2 cellular contexts compared by ENCODE assay signal in genomic region chr12:57090456-57090855, GRCh38.
TF ChIP-seq lines count a peak whose summit lies in the region.

No MANE protein-coding gene starts in this region.

TF ChIP-seq in GM12878, 131 proteins besides CTCF, POLR2A, EP300 and RAD21:
- TF ChIP-seq LARP7 (IDR thresholded peaks at IDR 0.05) (no peak), SREBF1 (IDR thresholded peaks at IDR 0.05; ENCODE audit: low read length) (no peak), ZNF592 (IDR thresholded peaks at IDR 0.05) (no peak), ZBED1 (IDR thresholded peaks at IDR 0.05; ENCODE audit: borderline replicate concordance) (no peak), TCF12 (IDR thresholded peaks at IDR 0.05; ENCODE audit: low read depth, low read length) (no peak), SMARCA5 (IDR thresholded peaks at IDR 0.05) (no peak)
- TF ChIP-seq, protein P1, sequence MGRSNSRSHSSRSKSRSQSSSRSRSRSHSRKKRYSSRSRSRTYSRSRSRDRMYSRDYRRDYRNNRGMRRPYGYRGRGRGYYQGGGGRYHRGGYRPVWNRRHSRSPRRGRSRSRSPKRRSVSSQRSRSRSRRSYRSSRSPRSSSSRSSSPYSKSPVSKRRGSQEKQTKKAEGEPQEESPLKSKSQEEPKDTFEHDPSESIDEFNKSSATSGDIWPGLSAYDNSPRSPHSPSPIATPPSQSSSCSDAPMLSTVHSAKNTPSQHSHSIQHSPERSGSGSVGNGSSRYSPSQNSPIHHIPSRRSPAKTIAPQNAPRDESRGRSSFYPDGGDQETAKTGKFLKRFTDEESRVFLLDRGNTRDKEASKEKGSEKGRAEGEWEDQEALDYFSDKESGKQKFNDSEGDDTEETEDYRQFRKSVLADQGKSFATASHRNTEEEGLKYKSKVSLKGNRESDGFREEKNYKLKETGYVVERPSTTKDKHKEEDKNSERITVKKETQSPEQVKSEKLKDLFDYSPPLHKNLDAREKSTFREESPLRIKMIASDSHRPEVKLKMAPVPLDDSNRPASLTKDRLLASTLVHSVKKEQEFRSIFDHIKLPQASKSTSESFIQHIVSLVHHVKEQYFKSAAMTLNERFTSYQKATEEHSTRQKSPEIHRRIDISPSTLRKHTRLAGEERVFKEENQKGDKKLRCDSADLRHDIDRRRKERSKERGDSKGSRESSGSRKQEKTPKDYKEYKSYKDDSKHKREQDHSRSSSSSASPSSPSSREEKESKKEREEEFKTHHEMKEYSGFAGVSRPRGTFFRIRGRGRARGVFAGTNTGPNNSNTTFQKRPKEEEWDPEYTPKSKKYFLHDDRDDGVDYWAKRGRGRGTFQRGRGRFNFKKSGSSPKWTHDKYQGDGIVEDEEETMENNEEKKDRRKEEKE (IDR thresholded peaks at IDR 0.05): no peak
TF ChIP-seq in GM12878: peak in this region for 0.

TF ChIP-seq in liver, 16 proteins besides CTCF, POLR2A, EP300 and RAD21:
- no peak for TF ChIP-seq HNF4A (conservative IDR thresholded peaks at IDR 0.05)
- no peak for TF ChIP-seq TAF1 (conservative IDR thresholded peaks at IDR 0.05)
- TF ChIP-seq NR2F2 (IDR thresholded peaks at IDR 0.05): no peak
- TF ChIP-seq, protein P2, sequence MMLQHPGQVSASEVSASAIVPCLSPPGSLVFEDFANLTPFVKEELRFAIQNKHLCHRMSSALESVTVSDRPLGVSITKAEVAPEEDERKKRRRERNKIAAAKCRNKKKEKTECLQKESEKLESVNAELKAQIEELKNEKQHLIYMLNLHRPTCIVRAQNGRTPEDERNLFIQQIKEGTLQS (IDR thresholded peaks at IDR 0.05): no peak
